Comparison of ENCODE assay signal across 20 cellular contexts in the genomic region with DNA sequence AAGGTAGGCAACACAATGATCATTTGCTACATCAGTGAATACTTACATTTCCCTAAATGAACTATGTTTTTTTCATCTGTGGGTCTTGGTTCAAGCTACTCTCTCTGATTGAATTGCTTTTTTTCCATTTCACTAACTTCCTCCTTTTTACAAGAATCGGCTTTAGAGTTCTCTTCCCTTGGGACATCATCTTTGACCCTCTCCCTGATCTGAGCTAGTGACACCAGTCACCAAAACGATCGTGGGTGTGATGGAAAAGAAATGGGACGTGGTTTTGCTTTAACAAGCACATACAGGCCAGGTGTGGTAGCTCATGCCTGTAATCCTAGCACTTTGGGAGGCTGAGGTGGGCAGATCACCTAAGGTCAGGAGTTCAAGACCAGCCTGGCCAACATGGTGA.
"Had no signal": no experiment of that assay in that cellular context is flagged by ENCODE, and none has a peak within 500 bp of the region (broad histone marks: within the 10 kb centered on the region; RNA-seq: fewer than 3 reads in every experiment).

No MANE protein-coding gene starts in this region.

- H3K4me1 ChIP-seq: colonic mucosa, neural progenitor cell, right atrium auricular region, tibial artery, vagina had no signal

- H3K36me3 ChIP-seq: colonic mucosa, neural progenitor cell, ovary, right atrium auricular region, suprapubic skin, tibial artery, upper lobe of left lung, vagina had no signal

- H3K4me3 Mint-ChIP-seq: naive thymus-derived CD8-positive, alpha-beta T cell; neural progenitor cell had no signal

- H3K4me3 ChIP-seq: colonic mucosa, hepatocyte, mucosa of descending colon, neural progenitor cell, ovary, right atrium auricular region, suprapubic skin, tibial artery, upper lobe of left lung, vagina had no signal

- H3K27ac Mint-ChIP-seq: naive thymus-derived CD8-positive, alpha-beta T cell; neural progenitor cell had no signal

- H3K36me3 Mint-ChIP-seq: naive thymus-derived CD8-positive, alpha-beta T cell; neural progenitor cell had no signal

- H3K27ac ChIP-seq: colonic mucosa, foreskin keratinocyte, hepatocyte, neural progenitor cell, ovary, right atrium auricular region, suprapubic skin, tibial artery, upper lobe of left lung, vagina had no signal

- H3K27me3 ChIP-seq: colonic mucosa, foreskin keratinocyte, hepatocyte, neural progenitor cell, ovary, right atrium auricular region, upper lobe of left lung, vagina had no signal

- H3K9me3 Mint-ChIP-seq: naive thymus-derived CD8-positive, alpha-beta T cell; neural progenitor cell had no signal

- ATAC-seq: foreskin keratinocyte; left lobe of liver; mucosa of descending colon; naive thymus-derived CD8-positive, alpha-beta T cell; stimulated activated naive CD8-positive, alpha-beta T cell treated with anti-CD3 and anti-CD28 coated beads, Interleukin-15, Interleukin-2, amounts not matched to agents 100 U/mL and 50 U/mL, for 24 hours had no signal

- DNase-seq: colonic mucosa; dermis blood vessel endothelial cell; foreskin keratinocyte; head of caudate nucleus; kidney glomerular epithelial cell; mucosa of descending colon; naive thymus-derived CD8-positive, alpha-beta T cell; nucleus accumbens; ovary; small intestine; stimulated activated CD4-positive, alpha-beta T cell treated with anti-CD3 and anti-CD28 coated beads, Interleukin-12 subunit alpha, Interleukin-12 subunit beta, amount 100 ng/mL, for 4 hours; stimulated activated naive CD8-positive, alpha-beta T cell treated with anti-CD3 and anti-CD28 coated beads, Interleukin-15, Interleukin-2, amounts not matched to agents 100 U/mL and 50 U/mL, for 24 hours; tibial artery; upper lobe of left lung had no signal

- H3K4me1 Mint-ChIP-seq: naive thymus-derived CD8-positive, alpha-beta T cell; neural progenitor cell had no signal

- H3K9me3 ChIP-seq: colonic mucosa, mucosa of descending colon, ovary, right atrium auricular region, suprapubic skin, tibial artery, upper lobe of left lung, vagina had no signal
